ENCODE assay signal across 22 cellular contexts in genomic region chr3:37592328-37592727, GRCh38.
DNase-seq lines count a peak whose midpoint lies in the region; ATAC-seq and TF ChIP-seq lines count a peak whose summit lies in the region.
"Had no signal": no experiment of that assay in that cellular context is flagged by ENCODE, and none has a peak within 500 bp of the region (broad histone marks: within the 10 kb centered on the region; RNA-seq: fewer than 3 reads in every experiment).

No MANE protein-coding gene starts in this region.

- 78 to 80% methylated on average over 2 to 3 of the region's 6 CpGs for WGBS in gastroesophageal sphincter (ENCODE audit: low coverage in 1 of 2), 2 donors
- 90 to 92% (median 92%) methylated on average over 6 of the region's 6 CpGs for WGBS in spleen, 5 donors

- TF ChIP-seq POLR2A in gastroesophageal sphincter (IDR thresholded peaks at IDR 0.05) (no peak), spleen (IDR thresholded peaks at IDR 0.05) (no peak), vagina (IDR thresholded peaks at IDR 0.05) (no peak)

- TF ChIP-seq CTCF in ascending aorta (IDR thresholded peaks at IDR 0.05) (no peak), gastroesophageal sphincter (IDR thresholded peaks at IDR 0.05) (no peak), spleen (IDR thresholded peaks at IDR 0.05 in 8 of 11, conservative IDR thresholded peaks at IDR 0.05 in 3 of 11) (no peak), vagina (IDR thresholded peaks at IDR 0.05) (no peak)

- H3K36me3 ChIP-seq in ascending aorta (no peaks in the 10 kb centered on the region), gastroesophageal sphincter (no peaks in the 10 kb centered on the region), spleen (peaks cover 0 to 16% (median 0%) of the 10 kb centered on the region in 6 donors), vagina (no peaks in the 10 kb centered on the region)
- H3K36me3 ChIP-seq: HAP-1, MG63 had no signal

- DNase-seq in ascending aorta (ENCODE audit: low spot score in 2 of 2) (no peak), spleen (no peak), vagina (ENCODE audit: extremely low spot score in 2 of 2) (no peak), GM03348 (ENCODE audit: low spot score) (no peak), NCI-H69 (lab: John Stamatoyannopoulos, UW) (no peak), activated gamma-delta T cell treated with Interleukin-2 at 50 U/mL for 16 hours (no peak)
- DNase-seq: ACHN; C1 segment of cervical spinal cord; CD8-positive, alpha-beta memory T cell; DMS53; Kasumi-1; MG63; NCI-H1092 treated with DMSO at 0.1 percent for 48 hours; NCI-H2081; NCI-H510A; NCI-H774; OCI-M1; SHP77 had no signal

- H3K27me3 ChIP-seq in ascending aorta (no peaks in the 10 kb centered on the region), gastroesophageal sphincter (no peaks in the 10 kb centered on the region), spleen (replicated peaks in 1 of 7) (no peaks in the 10 kb centered on the region), vagina (no peaks in the 10 kb centered on the region)
- H3K27me3 ChIP-seq: MG63 had no signal

- H3K4me1 ChIP-seq in ascending aorta (peaks cover 43 to 77% of the 10 kb centered on the region in 2 donors), gastroesophageal sphincter (peaks cover 12 to 97% (median 53%) of the 10 kb centered on the region in 3 donors), spleen (peaks cover 8 to 49% (median 23%) of the 10 kb centered on the region in 6 donors), vagina (peaks cover 37% of the 10 kb centered on the region)
- H3K4me1 ChIP-seq: HAP-1 had no signal

- ATAC-seq in gastroesophageal sphincter: no peak
- ATAC-seq in GM21619 (IDR thresholded peaks at IDR 0.05; ENCODE audit: unreplicated experiment): no peak

- intact Hi-C loops in ascending aorta (cut with DNase I) (no loop called here), spleen (cut with DNase I; ENCODE audit: low total_unique reads) (no loop called here), vagina (cut with DNase I) (no loop called here)

- H3K27ac ChIP-seq in ascending aorta (peak overlapping the region; percentile 95 to 96), gastroesophageal sphincter (peak overlapping the region; percentile 83 to 95 (median 90)), spleen (peak overlapping the region in 5 of 8 donors; percentile 59 to 77 (median 75)), vagina (peak overlapping the region; percentile 77)
- H3K27ac ChIP-seq: SK-N-MC had no signal

- H3K4me3 ChIP-seq in ascending aorta (no peak overlapping the region), gastroesophageal sphincter (no peak overlapping the region), spleen (no peak overlapping the region), vagina (no peak overlapping the region)
- H3K4me3 ChIP-seq: HAP-1, MG63, SK-N-MC had no signal

- no peaks in the 10 kb centered on the region for H3K9me3 ChIP-seq in ascending aorta
- H3K9me3 ChIP-seq in gastroesophageal sphincter: no peaks in the 10 kb centered on the region
- no peaks in the 10 kb centered on the region for H3K9me3 ChIP-seq in spleen
- no peaks in the 10 kb centered on the region for H3K9me3 ChIP-seq in vagina
- H3K9me3 ChIP-seq: HAP-1, MG63 had no signal

- TF ChIP-seq EP300 in gastroesophageal sphincter (IDR thresholded peaks at IDR 0.05): no peak
